Comparison of ENCODE assay signal across 8 cellular contexts in genomic region chr15:39429898-39430357, GRCh38.
A peak's percentile ranks its signal among the peaks of the same experiment; 100 is the strongest.
DNase-seq lines count a peak whose midpoint lies in the region; ATAC-seq, FAIRE-seq and TF ChIP-seq lines count a peak whose summit lies in the region.

No MANE protein-coding gene starts in this region.

- DNase-seq in left ventricle myocardium inferior (no peak), cardiac septum (ENCODE audit: low spot score) (no peak), HTR-8/SVneo (ENCODE audit: insufficient read length, low spot score) (peak; percentile 19), esophagus muscularis mucosa (ENCODE audit: extremely low spot score) (no peak), type B pancreatic cell (ENCODE audit: extremely low spot score, unreplicated experiment) (no peak), NCI-H2107 treated with DMSO at 0.1 percent for 48 hours (lab: John Stamatoyannopoulos, UW; ENCODE audit: unreplicated experiment) (no peak)
- no peak for DNase-seq in NK-92 treated with Interleukin-12 subunit alpha and Interleukin-12 subunit beta, amount 100 ng/mL, for 24 hours (lab: John Stamatoyannopoulos, UW)

- no peak for TF ChIP-seq POLR2A in esophagus muscularis mucosa (IDR thresholded peaks at IDR 0.05; ENCODE audit: low read depth)

- H3K4me1 ChIP-seq in left ventricle myocardium inferior (peaks cover 83% of the 10 kb centered on the region), esophagus muscularis mucosa (peaks cover 59 to 80% (median 78%) of the 10 kb centered on the region in 4 donors)

- peaks cover 6% of the 10 kb centered on the region for H3K27me3 Mint-ChIP-seq in type B pancreatic cell

- H3K36me3 Mint-ChIP-seq in type B pancreatic cell = no peaks in the 10 kb centered on the region

- no peak overlapping the region for H3K4me3 ChIP-seq in left ventricle myocardium inferior
- no peak overlapping the region for H3K4me3 ChIP-seq in esophagus muscularis mucosa

- WGBS in esophagus muscularis mucosa = 33% methylated on average over 3 of the region's 3 CpGs

- H3K27me3 ChIP-seq in left ventricle myocardium inferior (ENCODE audit: low read depth) (no peaks in the 10 kb centered on the region), esophagus muscularis mucosa (no peaks in the 10 kb centered on the region)

- no peak for FAIRE-seq in HTR-8/SVneo (lab: Jason Lieb, UNC)

- H3K27ac ChIP-seq in left ventricle myocardium inferior (replicated peaks) (peak overlapping the region; percentile 46), esophagus muscularis mucosa (replicated peaks in 1 of 4) (peak overlapping the region; percentile 65 to 81 (median 76))

- no peak for TF ChIP-seq CTCF in left ventricle myocardium inferior (IDR thresholded peaks at IDR 0.05; ENCODE audit: borderline replicate concordance)
- TF ChIP-seq CTCF in esophagus muscularis mucosa (IDR thresholded peaks at IDR 0.05) = no peak
- TF ChIP-seq CTCF in type B pancreatic cell (conservative IDR thresholded peaks at IDR 0.05) = no peak

- H3K9me3 Mint-ChIP-seq in type B pancreatic cell = peaks cover 6% of the 10 kb centered on the region

- peaks cover 16% of the 10 kb centered on the region for H3K4me1 Mint-ChIP-seq in type B pancreatic cell (ENCODE audit: unreplicated experiment)

- H3K27ac Mint-ChIP-seq in type B pancreatic cell = peak overlapping the region; percentile 46

- intact Hi-C loops in left ventricle myocardium inferior (cut with micrococcal nuclease) = no loop called here
- intact Hi-C loops in cardiac septum (cut with DNase I) = no loop called here
- intact Hi-C loops in esophagus muscularis mucosa (cut with DNase I) = no loop called here

- H3K36me3 ChIP-seq in left ventricle myocardium inferior = no peaks in the 10 kb centered on the region
- H3K36me3 ChIP-seq in esophagus muscularis mucosa = no peaks in the 10 kb centered on the region

- TF ChIP-seq EP300 in esophagus muscularis mucosa (IDR thresholded peaks at IDR 0.05) = no peak

- H3K4me3 Mint-ChIP-seq in type B pancreatic cell = no peak overlapping the region

- no peak for ATAC-seq in HG03139 (IDR thresholded peaks at IDR 0.05; ENCODE audit: unreplicated experiment)

- no peaks in the 10 kb centered on the region for H3K9me3 ChIP-seq in left ventricle myocardium inferior (replicated peaks)
- H3K9me3 ChIP-seq in esophagus muscularis mucosa = no peaks in the 10 kb centered on the region
